Comparison of ENCODE assay signal across 28 cellular contexts in the genomic region with DNA sequence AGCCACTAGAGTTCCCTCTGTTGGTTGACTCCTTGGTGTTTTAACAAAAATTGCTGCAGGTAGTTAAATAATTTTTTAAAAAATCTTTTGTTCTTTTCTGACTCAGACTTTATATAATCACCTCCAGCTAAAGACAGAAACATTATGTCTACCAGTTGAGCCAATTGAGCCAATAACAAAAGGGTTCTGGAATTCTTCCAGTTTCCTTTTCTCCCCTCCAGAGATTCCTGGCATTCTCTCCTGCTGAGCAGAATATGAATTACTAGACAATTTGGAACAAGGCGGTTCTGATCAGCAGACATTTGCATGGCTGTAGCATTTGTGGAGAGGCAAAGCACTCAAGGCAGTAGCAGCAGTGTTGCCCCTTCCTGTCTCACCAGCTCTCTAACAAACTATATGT.
DNase-seq lines count a peak whose midpoint lies in the region; ATAC-seq and TF ChIP-seq lines count a peak whose summit lies in the region.
"Had no signal": no experiment of that assay in that cellular context is flagged by ENCODE, and none has a peak within 500 bp of the region (broad histone marks: within the 10 kb centered on the region; RNA-seq: fewer than 3 reads in every experiment).

No MANE protein-coding gene starts in this region.

- H2AFZ ChIP-seq in neural progenitor cell (replicated peaks) = peak overlapping the region; percentile 17

- no peak overlapping the region for H3K27ac ChIP-seq in neural progenitor cell
- H3K27ac ChIP-seq: adrenal gland, brain microvascular endothelial cell, heart left ventricle, neutrophil, sigmoid colon, suprapubic skin had no signal

- no peaks in the 10 kb centered on the region for H3K79me2 ChIP-seq in neural progenitor cell (ENCODE audit: low read depth)

- H3K4me2 ChIP-seq in neural progenitor cell = no peak overlapping the region

- H3K36me3 Mint-ChIP-seq in neural progenitor cell = no peaks in the 10 kb centered on the region
- H3K36me3 Mint-ChIP-seq: activated CD8-positive, alpha-beta memory T cell treated with anti-CD3 and anti-CD28 coated beads, Interleukin-2, amount 10 ng/mL, durations not matched to agents 7 days and 5 days; CD14-positive monocyte; stimulated activated naive B cell treated with anti-CD40 and anti-IgM and Interleukin-4, amounts not matched to agents 10 μg/mL and 1 μg/mL and 100 μg/mL, for 72 hours had no signal

- no peaks in the 10 kb centered on the region for H3K4me1 ChIP-seq in neural progenitor cell
- H3K4me1 ChIP-seq: adrenal gland, HAP-1, heart left ventricle, sigmoid colon, suprapubic skin had no signal

- peaks cover 5% of the 10 kb centered on the region for H3K4me1 Mint-ChIP-seq in neural progenitor cell
- H3K4me1 Mint-ChIP-seq: activated B cell treated with CpG ODN at 0.5 μM for 24 hours; activated CD8-positive, alpha-beta memory T cell treated with anti-CD3 and anti-CD28 coated beads, Interleukin-2, amount 10 ng/mL, durations not matched to agents 7 days and 5 days; CD14-positive monocyte; stimulated activated naive B cell treated with anti-CD40 and anti-IgM and Interleukin-4, amounts not matched to agents 10 μg/mL and 1 μg/mL and 100 μg/mL, for 72 hours had no signal

- DNase-seq in Daoy (ENCODE audit: low read depth) = peak; percentile 41
- DNase-seq in NCI-H1048 (lab: John Stamatoyannopoulos, UW) = peak; percentile 24
- DNase-seq in epithelial cell of esophagus (ENCODE audit: low read depth) = peak; percentile 65
- no peak for DNase-seq in neural progenitor cell (ENCODE audit: low spot score)
- DNase-seq in NCI-H524 (lab: John Stamatoyannopoulos, UW) = no peak
- DNase-seq: activated B cell treated with CpG ODN at 0.5 μM for 24 hours; activated CD8-positive, alpha-beta memory T cell treated with anti-CD3 and anti-CD28 coated beads, Interleukin-2, amount 10 ng/mL, durations not matched to agents 7 days and 5 days; activated naive CD4-positive, alpha-beta T cell treated with Interleukin-2 at 50 U/mL for 16 hours; adrenal gland; brain microvascular endothelial cell; heart left ventricle; KBM-7; mesendoderm; NCI-H1417 treated with DMSO at 0.1 percent for 48 hours; NCI-H2107; NCI-H510A treated with DMSO at 0.1 percent for 48 hours; sigmoid colon; stimulated activated CD4-positive, alpha-beta T cell treated with anti-CD3 and anti-CD28 coated beads, Interleukin-4, amount 100 ng/mL, for 4 hours; stimulated activated naive B cell treated with anti-CD40 and anti-IgM and Interleukin-4, amounts not matched to agents 10 μg/mL and 1 μg/mL and 100 μg/mL, for 72 hours had no signal

- no peaks in the 10 kb centered on the region for H3K27me3 ChIP-seq in neural progenitor cell
- H3K27me3 ChIP-seq: adrenal gland, brain microvascular endothelial cell, heart left ventricle, neutrophil, sigmoid colon, suprapubic skin had no signal

- TF ChIP-seq CTCF in epithelial cell of esophagus (IDR thresholded peaks at IDR 0.05; ENCODE audit: insufficient read depth, low read depth, low read length, missing control alignments) (no peak), neural progenitor cell (IDR thresholded peaks at IDR 0.05) (no peak)

- H3K27ac Mint-ChIP-seq in neural progenitor cell = no peak overlapping the region
- H3K27ac Mint-ChIP-seq: activated B cell treated with CpG ODN at 0.5 μM for 24 hours; activated CD8-positive, alpha-beta memory T cell treated with anti-CD3 and anti-CD28 coated beads, Interleukin-2, amount 10 ng/mL, durations not matched to agents 7 days and 5 days; progenitor cell of endocrine pancreas; stimulated activated naive B cell treated with anti-CD40 and anti-IgM and Interleukin-4, amounts not matched to agents 10 μg/mL and 1 μg/mL and 100 μg/mL, for 72 hours had no signal

- H3F3A ChIP-seq in neural progenitor cell (ENCODE audit: low read depth) = no peaks in the 10 kb centered on the region

- H3K9me3 Mint-ChIP-seq in neural progenitor cell = peaks cover under 1% of the 10 kb centered on the region

- no peak overlapping the region for H3K9ac ChIP-seq in neural progenitor cell

- H4K20me1 ChIP-seq in neural progenitor cell (ENCODE audit: low read depth) = no peaks in the 10 kb centered on the region

- H3K36me3 ChIP-seq in neural progenitor cell = no peaks in the 10 kb centered on the region
- H3K36me3 ChIP-seq: adrenal gland, brain microvascular endothelial cell, HAP-1, heart left ventricle, neutrophil, sigmoid colon, suprapubic skin had no signal

- no peak overlapping the region for H3K4me3 Mint-ChIP-seq in neural progenitor cell
- H3K4me3 Mint-ChIP-seq: activated B cell treated with CpG ODN at 0.5 μM for 24 hours; activated CD8-positive, alpha-beta memory T cell treated with anti-CD3 and anti-CD28 coated beads, Interleukin-2, amount 10 ng/mL, durations not matched to agents 7 days and 5 days; CD14-positive monocyte; stimulated activated naive B cell treated with anti-CD40 and anti-IgM and Interleukin-4, amounts not matched to agents 10 μg/mL and 1 μg/mL and 100 μg/mL, for 72 hours had no signal

- no peaks in the 10 kb centered on the region for H3K9me3 ChIP-seq in neural progenitor cell (ENCODE audit: low read depth)
- H3K9me3 ChIP-seq: adrenal gland, HAP-1, heart left ventricle, neutrophil, sigmoid colon, suprapubic skin had no signal

- H3K27me3 Mint-ChIP-seq in neural progenitor cell (ENCODE audit: insufficient read depth, low read depth) = peaks cover 4% of the 10 kb centered on the region
- H3K27me3 Mint-ChIP-seq: activated B cell treated with CpG ODN at 0.5 μM for 24 hours; activated CD8-positive, alpha-beta memory T cell treated with anti-CD3 and anti-CD28 coated beads, Interleukin-2, amount 10 ng/mL, durations not matched to agents 7 days and 5 days; progenitor cell of endocrine pancreas; stimulated activated naive B cell treated with anti-CD40 and anti-IgM and Interleukin-4, amounts not matched to agents 10 μg/mL and 1 μg/mL and 100 μg/mL, for 72 hours had no signal

- H3K4me3 ChIP-seq in epithelial cell of esophagus (ENCODE audit: low read length) = no peak overlapping the region
- no peak overlapping the region for H3K4me3 ChIP-seq in neural progenitor cell
- H3K4me3 ChIP-seq: adrenal gland, HAP-1, heart left ventricle, sigmoid colon, suprapubic skin had no signal

- ATAC-seq in HG03045 (IDR thresholded peaks at IDR 0.05; ENCODE audit: unreplicated experiment) = no peak
- no peak for ATAC-seq in HG02642 (IDR thresholded peaks at IDR 0.05; ENCODE audit: poor library complexity, unreplicated experiment)
- ATAC-seq: activated CD8-positive, alpha-beta memory T cell treated with anti-CD3 and anti-CD28 coated beads, Interleukin-2, amount 10 ng/mL, durations not matched to agents 7 days and 5 days; heart left ventricle; left lobe of liver; Panc1; stimulated activated naive B cell treated with anti-CD40 and anti-IgM and Interleukin-4, amounts not matched to agents 10 μg/mL and 1 μg/mL and 100 μg/mL, for 72 hours had no signal

Comparison
In these comparisons a context has a peak if more than half of its experiments do, and no peak if none do; other contexts are left out.
1. DNase-seq: peak in Daoy (single experiment), NCI-H1048 (single experiment) and epithelial cell of esophagus (single experiment); none in neural progenitor cell (single experiment) and NCI-H524 (0 of 2).